In the genomic region with DNA sequence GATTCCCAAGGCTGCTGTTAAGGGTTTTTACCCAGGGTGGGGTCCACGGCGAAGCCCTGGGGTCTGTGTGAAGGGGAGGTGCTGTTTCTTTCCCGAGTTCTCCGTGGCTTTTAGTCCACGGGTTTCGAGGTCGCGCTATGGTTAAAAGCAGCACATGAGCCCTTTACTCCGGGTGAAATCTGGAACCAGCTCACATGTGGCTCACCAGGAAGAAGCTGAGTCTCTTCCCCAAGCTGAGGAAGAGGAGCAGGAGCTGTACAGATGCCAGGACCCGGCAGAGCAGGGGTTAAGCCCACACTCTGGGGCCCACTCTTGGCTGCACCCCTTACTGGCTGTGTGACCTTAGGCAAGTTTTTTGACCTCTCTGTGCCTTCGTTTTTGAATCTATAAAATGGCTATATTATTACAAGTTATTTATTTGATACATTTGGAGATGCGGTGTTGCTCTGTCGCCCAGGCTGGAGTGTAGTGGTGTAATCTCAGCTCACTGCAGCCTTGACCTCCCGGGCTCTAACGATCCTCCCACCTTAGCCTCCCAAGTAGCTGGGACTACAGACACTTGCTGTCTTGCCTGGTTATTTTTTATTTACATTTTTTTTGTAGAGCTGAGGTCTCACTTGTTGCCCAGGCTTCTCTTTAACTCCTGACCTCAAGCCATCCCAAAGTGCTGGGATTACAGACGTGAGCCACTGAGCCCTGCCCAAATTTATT, we compare ENCODE assay signal across 8 cellular contexts.
A peak's percentile ranks its signal among the peaks of the same experiment; 100 is the strongest.
DNase-seq lines count a peak whose midpoint lies in the region; ATAC-seq and TF ChIP-seq lines count a peak whose summit lies in the region.

No MANE protein-coding gene starts in this region.

- no peak overlapping the region for H3K27ac ChIP-seq in left lung
- no peak overlapping the region for H3K27ac ChIP-seq in thoracic aorta

- H3K4me3 ChIP-seq in left lung = peak overlapping the region; percentile 16 to 18
- peak overlapping the region; percentile 61 for H3K4me3 ChIP-seq in thoracic aorta

- H3K27me3 ChIP-seq in left lung (peaks cover 0 to 78% of the 10 kb centered on the region in 2 donors), thoracic aorta (replicated peaks; ENCODE audit: insufficient read depth) (no peaks in the 10 kb centered on the region)

- H3K27ac Mint-ChIP-seq in chondrocyte (ENCODE audit: unreplicated experiment) = no peak overlapping the region

- no peak for DNase-seq in chondrocyte (ENCODE audit: low spot score)
- DNase-seq in left lung = no peak
- DNase-seq in thoracic aorta (ENCODE audit: low spot score) = no peak
- no peak for DNase-seq in NK-92 (lab: John Stamatoyannopoulos, UW; ENCODE audit: unreplicated experiment)
- no peak for DNase-seq in GOT3 (lab: John Stamatoyannopoulos, UW)
- DNase-seq in stimulated activated naive CD4-positive, alpha-beta T cell treated with Interleukin-2 at 50 U/mL for 16 hours (lab: John Stamatoyannopoulos, UW) = no peak
- DNase-seq in DMS 273 treated with DMSO at 0.1 percent for 48 hours (lab: John Stamatoyannopoulos, UW) = no peak

- H3K36me3 ChIP-seq in left lung (no peaks in the 10 kb centered on the region), thoracic aorta (no peaks in the 10 kb centered on the region)

- H3K4me1 ChIP-seq in left lung (no peaks in the 10 kb centered on the region), thoracic aorta (ENCODE audit: control insufficient read depth in 1 of 2, low read depth in 2 of 2) (peaks cover 0 to 4% of the 10 kb centered on the region in 2 donors)

- peak; percentile 15 for ATAC-seq in HG02759 (IDR thresholded peaks at IDR 0.05; ENCODE audit: unreplicated experiment)
- ATAC-seq in left lung = peak; percentile 38
- ATAC-seq in thoracic aorta (ENCODE audit: insufficient number of reproducible peaks, low FRiP score, low read depth) = no peak

- peak overlapping the region; percentile 58 for H3K4me3 Mint-ChIP-seq in chondrocyte (ENCODE audit: unreplicated experiment)

- H3K9me3 ChIP-seq in left lung = peaks cover 0 to 5% of the 10 kb centered on the region in 2 donors
- no peaks in the 10 kb centered on the region for H3K9me3 ChIP-seq in thoracic aorta

- no peaks in the 10 kb centered on the region for H3K36me3 Mint-ChIP-seq in chondrocyte (ENCODE audit: low read depth)

- H3K27me3 Mint-ChIP-seq in chondrocyte (ENCODE audit: low read depth) = peaks cover 27% of the 10 kb centered on the region

- TF ChIP-seq CTCF in chondrocyte (IDR thresholded peaks at IDR 0.05) = no peak
- TF ChIP-seq CTCF in left lung (IDR thresholded peaks at IDR 0.05) = no peak
- TF ChIP-seq CTCF in thoracic aorta (IDR thresholded peaks at IDR 0.05) = no peak

- intact Hi-C loops in left lung (cut with DNase I) = no loop called here

- H3K9me3 Mint-ChIP-seq in chondrocyte (ENCODE audit: low read depth) = peaks cover 6% of the 10 kb centered on the region

- H3K4me1 Mint-ChIP-seq in chondrocyte (ENCODE audit: low read depth) = no peaks in the 10 kb centered on the region
